Comparison of ENCODE assay signal across 20 cellular contexts in the genomic region with DNA sequence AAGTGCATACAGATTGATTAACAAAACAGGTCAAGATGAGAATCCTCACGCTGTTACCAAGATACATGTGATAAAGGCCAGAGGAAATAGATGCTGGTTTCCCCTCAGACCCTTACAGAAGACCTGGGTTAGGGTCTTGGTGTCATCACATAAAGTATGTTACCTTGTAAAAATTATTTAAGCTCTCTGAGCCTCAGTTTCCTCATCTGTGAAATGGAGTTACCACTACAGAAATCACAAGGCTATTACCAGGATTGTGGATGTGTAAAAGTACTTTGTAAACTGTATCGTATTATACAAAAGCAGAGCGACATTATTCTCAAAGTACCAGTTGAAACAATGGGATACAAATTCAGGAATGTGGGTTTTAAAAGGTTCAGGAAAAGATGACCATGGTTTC. TPM values are rescaled to one million over a fixed set of nuclear protein-coding genes. Genes with fewer than 3 reads are reported as not detected.
DNase-seq lines count a peak whose midpoint lies in the region; ATAC-seq, FAIRE-seq and TF ChIP-seq lines count a peak whose summit lies in the region.
"Had no signal": no experiment of that assay in that cellular context is flagged by ENCODE, and none has a peak within 500 bp of the region (broad histone marks: within the 10 kb centered on the region; RNA-seq: fewer than 3 reads in every experiment).

No MANE protein-coding gene starts in this region.

- in situ Hi-C loops in HepG2 (cut with HindIII; ENCODE audit: extremely low pct_ligation_motif_present, low pct_unique_long_range_greater_than_20kb) = no loop called here

- ATAC-seq in HepG2 (no peak), right lobe of liver (no peak)
- ATAC-seq: CD8-positive, alpha-beta T cell had no signal

- H3K4me1 Mint-ChIP-seq in astrocyte (ENCODE audit: low read depth, unreplicated experiment) (peaks cover 35% of the 10 kb centered on the region), type B pancreatic cell (ENCODE audit: unreplicated experiment) (peaks cover 19% of the 10 kb centered on the region)
- H3K4me1 Mint-ChIP-seq: B cell; CD4-positive, CD25-positive, alpha-beta regulatory T cell had no signal

- H3K9me3 ChIP-seq in HepG2 (ENCODE audit: low read length) (no peaks in the 10 kb centered on the region), right lobe of liver (no peaks in the 10 kb centered on the region), astrocyte (ENCODE audit: insufficient read depth, low read depth, low read length) (no peaks in the 10 kb centered on the region)
- H3K9me3 ChIP-seq: Caco-2 had no signal

- no peak overlapping the region for H3K27ac Mint-ChIP-seq in astrocyte (ENCODE audit: unreplicated experiment)
- H3K27ac Mint-ChIP-seq in type B pancreatic cell = peak overlapping the region; percentile 22
- H3K27ac Mint-ChIP-seq: B cell; CD4-positive, CD25-positive, alpha-beta regulatory T cell; CD8-positive, alpha-beta T cell had no signal

- peaks cover 11% of the 10 kb centered on the region for H3K36me3 Mint-ChIP-seq in astrocyte (ENCODE audit: low read depth, unreplicated experiment)
- H3K36me3 Mint-ChIP-seq in type B pancreatic cell = peaks cover 13% of the 10 kb centered on the region
- H3K36me3 Mint-ChIP-seq: CD4-positive, CD25-positive, alpha-beta regulatory T cell; CD8-positive, alpha-beta T cell had no signal

- no peak overlapping the region for H3K27ac ChIP-seq in HepG2 (ENCODE audit: extremely low read length, insufficient read depth, low read length)
- no peak overlapping the region for H3K27ac ChIP-seq in right lobe of liver
- H3K27ac ChIP-seq in astrocyte (ENCODE audit: low read depth, low read length) = no peak overlapping the region
- H3K27ac ChIP-seq: 22Rv1, BLaER1, C4-2B, GM23248 had no signal

- TF ChIP-seq CTCF in HepG2 (CRISPR knock-in tag; IDR thresholded peaks at IDR 0.05) (no peak), right lobe of liver (IDR thresholded peaks at IDR 0.05) (no peak), astrocyte (IDR thresholded peaks at IDR 0.05; ENCODE audit: insufficient read depth, low read depth, low read length) (no peak), type B pancreatic cell (conservative IDR thresholded peaks at IDR 0.05) (no peak)

- no peak overlapping the region for H3K4me2 ChIP-seq in HepG2 (ENCODE audit: low read depth, low read length)
- H3K4me2 ChIP-seq in astrocyte (ENCODE audit: low read length) = no peak overlapping the region
- H3K4me2 ChIP-seq: BLaER1 had no signal

- H3K4me1 ChIP-seq in HepG2 (ENCODE audit: insufficient read depth, low read length) (peaks cover 55% of the 10 kb centered on the region), right lobe of liver (no peaks in the 10 kb centered on the region), astrocyte (ENCODE audit: insufficient read depth, low read length) (peaks cover 4% of the 10 kb centered on the region)
- H3K4me1 ChIP-seq: BLaER1 had no signal

- no peaks in the 10 kb centered on the region for H3K27me3 Mint-ChIP-seq in astrocyte (ENCODE audit: low read depth, unreplicated experiment)
- no peaks in the 10 kb centered on the region for H3K27me3 Mint-ChIP-seq in type B pancreatic cell
- H3K27me3 Mint-ChIP-seq: B cell had no signal

- H3K4me3 Mint-ChIP-seq in astrocyte (ENCODE audit: unreplicated experiment) (peak overlapping the region; percentile 15), type B pancreatic cell (no peak overlapping the region)
- H3K4me3 Mint-ChIP-seq: B cell; CD4-positive, CD25-positive, alpha-beta regulatory T cell; CD8-positive, alpha-beta T cell had no signal

- POLR2A ChIA-PET in HepG2 (lab: Yijun Ruan, JAX) = interaction anchor here (2.1 kb wide), 1 partner anchor 15 kb away, joined by 4 read pairs; no protein-coding TSS in a partner anchor

- 95% methylated on average over 3 of the region's 3 CpGs for WGBS in HepG2 (ENCODE audit: low lambda C conversion rate)
- 94% methylated on average over 3 of the region's 3 CpGs for WGBS in right lobe of liver (ENCODE audit: insufficient coverage, low coverage, low lambda C conversion rate, missing lambda C conversion rate)

- intact Hi-C loops in HepG2 (cut with micrococcal nuclease; ENCODE audit: unreplicated experiment) = no loop called here
- intact Hi-C loops in right lobe of liver (cut with DNase I) = no loop called here

- H4K20me1 ChIP-seq in HepG2 (ENCODE audit: insufficient read depth, low read length) (peaks cover 52% of the 10 kb centered on the region), astrocyte (ENCODE audit: insufficient read depth, low read length) (peaks cover 82% of the 10 kb centered on the region)

- H3K9me3 Mint-ChIP-seq in astrocyte (ENCODE audit: unreplicated experiment) (no peaks in the 10 kb centered on the region), type B pancreatic cell (no peaks in the 10 kb centered on the region)
- H3K9me3 Mint-ChIP-seq: CD8-positive, alpha-beta T cell had no signal

- H3K4me3 ChIP-seq in HepG2 (replicated peaks in 1 of 3; ENCODE audit: insufficient read depth in 1 of 3, low read depth in 2 of 3, low read length in 3 of 3) (no peak overlapping the region), right lobe of liver (no peak overlapping the region), astrocyte (ENCODE audit: insufficient read depth, low read depth, low read length) (no peak overlapping the region)
- H3K4me3 ChIP-seq: BLaER1, GM23248 had no signal

- CTCF ChIA-PET in HepG2 (lab: Yijun Ruan, JAX; ENCODE audit: low intra/inter-chr PET ratio, low total read pairs) = no interaction called here

- H3K79me2 ChIP-seq in HepG2 (ENCODE audit: insufficient read depth, low read length) (peaks cover 91% of the 10 kb centered on the region), astrocyte (ENCODE audit: insufficient read depth, low read length) (peaks cover 95% of the 10 kb centered on the region)

- FAIRE-seq in HepG2 (lab: Jason Lieb, UNC) (no peak), astrocyte (lab: Jason Lieb, UNC) (no peak)
- FAIRE-seq: GM19239, H1 had no signal

- H3K27me3 ChIP-seq in HepG2 (ENCODE audit: control insufficient read depth in 1 of 2, insufficient read depth in 2 of 2, low read length in 2 of 2) = no peaks in the 10 kb centered on the region
- no peaks in the 10 kb centered on the region for H3K27me3 ChIP-seq in right lobe of liver
- H3K27me3 ChIP-seq in astrocyte (ENCODE audit: insufficient read depth, low read length) = no peaks in the 10 kb centered on the region
- H3K27me3 ChIP-seq: BLaER1 had no signal

- TF ChIP-seq RAD21 in HepG2 (CRISPR knock-in tag; IDR thresholded peaks at IDR 0.05) = no peak

- no peak for DNase-seq in HepG2 (ENCODE audit: low spot score)
- no peak for DNase-seq in right lobe of liver
- no peak for DNase-seq in astrocyte (ENCODE audit: low read depth)
- DNase-seq in type B pancreatic cell (ENCODE audit: extremely low spot score, unreplicated experiment) = no peak
- no peak for DNase-seq in NCI-H1930 (lab: John Stamatoyannopoulos, UW)
- no peak for DNase-seq in NCI-H1092 (lab: John Stamatoyannopoulos, UW)
- DNase-seq: Caco-2; CD4-positive, CD25-positive, alpha-beta regulatory T cell; CD8-positive, alpha-beta T cell; DMS153; DND-41; GM23248; H7; HCEC 1CT had no signal

- peaks cover 11 to 39% of the 10 kb centered on the region in 2 experiments; a peak in 4 of 5 replicates for H3K36me3 ChIP-seq in HepG2 (replicated peaks in 1 of 2; ENCODE audit: control insufficient read depth in 1 of 2, insufficient read depth in 2 of 2, low read length in 2 of 2)
- H3K36me3 ChIP-seq in right lobe of liver = no peaks in the 10 kb centered on the region
- peaks cover 11% of the 10 kb centered on the region for H3K36me3 ChIP-seq in astrocyte (ENCODE audit: insufficient read depth, low read length)

- H2AFZ ChIP-seq in HepG2 (ENCODE audit: low read length) (no peak overlapping the region), astrocyte (ENCODE audit: low read depth, low read length) (no peak overlapping the region)
- H2AFZ ChIP-seq: GM23248 had no signal

- H3K9ac ChIP-seq in HepG2 (ENCODE audit: insufficient read depth, low read depth, low read length) = no peak overlapping the region
- no peak overlapping the region for H3K9ac ChIP-seq in astrocyte (ENCODE audit: low read length)
- H3K9ac ChIP-seq: BLaER1, GM23248 had no signal

- no TSS peak for BruUV-seq in HepG2 (replicated peaks; lab: Mats Ljungman, UMichigan)

- no peak for TF ChIP-seq EP300 in HepG2 (IDR thresholded peaks at IDR 0.05; ENCODE audit: low read depth in 2 of 2, low read length in 2 of 2)
- TF ChIP-seq EP300 in HepG2 (CRISPR knock-in tag; IDR thresholded peaks at IDR 0.05; ENCODE audit: borderline replicate concordance) = no peak

- no peak for TF ChIP-seq POLR2A in HepG2 (IDR thresholded peaks at IDR 0.05; ENCODE audit: insufficient read depth in 1 of 2, low read depth in 2 of 2, low read length in 2 of 2)
- no peak for TF ChIP-seq POLR2A in right lobe of liver (IDR thresholded peaks at IDR 0.05)

TF ChIP-seq in HepG2, 621 proteins besides CTCF, POLR2A, EP300 and RAD21:
- TF ChIP-seq RFXAP (CRISPR knock-in tag; IDR thresholded peaks at IDR 0.05; ENCODE audit: borderline replicate concordance) (no peak), ZNF629 (CRISPR knock-in tag; conservative IDR thresholded peaks at IDR 0.05) (peak; percentile 67)

RNA-seq across cellular contexts. Expression of a gene that starts 14.0 kb away (rescaled TPM):
- 6.9 and 13.0 TPM in 2 replicates for total RNA-seq in HepG2 (2016; rRNA removed; fragmentation: Illumina TruSeq; extraction: Trizol)
- total RNA-seq in HepG2 (2016; cell fraction: cytosol; rRNA removed; fragmentation: Illumina TruSeq; extraction: Trizol; ENCODE audit: low read depth) = 38.3 and 41.9 TPM in 2 replicates
- total RNA-seq in HepG2 (2016; cell fraction: insoluble cytoplasmic fraction; rRNA removed; fragmentation: Illumina TruSeq; extraction: Trizol) = 6.5 and 11.9 TPM in 2 replicates
- total RNA-seq in HepG2 (2016; cell fraction: membrane; rRNA removed; fragmentation: Illumina TruSeq; extraction: Trizol) = 12.3 and 13.3 TPM in 2 replicates
- 24.4 and 25.8 TPM in 2 replicates for total RNA-seq in HepG2 (2016; cell fraction: nucleus; rRNA removed; fragmentation: Illumina TruSeq; extraction: Trizol)
- 11.7 and 11.8 TPM in 2 replicates for polyA plus RNA-seq in HepG2 (2011; rRNA removed)
- polyA plus RNA-seq in HepG2 (2011; cell fraction: cytosol; rRNA removed) = 4.9 and 6.1 TPM in 2 replicates
- polyA plus RNA-seq in HepG2 (2011; cell fraction: nucleus; rRNA removed) = 89.4 and 113 TPM in 2 replicates
- polyA plus RNA-seq in HepG2 (2012) = 22.3 and 23.9 TPM in 2 replicates
- polyA plus RNA-seq in HepG2 (2016; cell fraction: cytosol; fragmentation: Illumina TruSeq; extraction: Trizol; ENCODE audit: low read depth) = 1.5 and 1.9 TPM in 2 replicates
- 5.1 and 6.3 TPM in 2 replicates for polyA plus RNA-seq in HepG2 (2016; cell fraction: insoluble cytoplasmic fraction; fragmentation: Illumina TruSeq; extraction: Trizol; ENCODE audit: low read depth)
- 3.2 and 3.3 TPM in 2 replicates for polyA plus RNA-seq in HepG2 (2016; cell fraction: membrane; fragmentation: Illumina TruSeq; extraction: Trizol; ENCODE audit: low read depth)
- 31.5 and 34.6 TPM in 2 replicates for polyA plus RNA-seq in HepG2 (2016; cell fraction: nucleus; fragmentation: Illumina TruSeq; extraction: Trizol; ENCODE audit: insufficient read depth, low read depth)
- 3.0 and 40.6 TPM in 2 replicates for polyA minus RNA-seq in HepG2 (2011; rRNA and poly(A)+ RNA removed; ENCODE audit: low replicate concordance)
- 26.1 and 26.2 TPM in 2 replicates for polyA minus RNA-seq in HepG2 (2011; cell fraction: cytosol; rRNA and poly(A)+ RNA removed)
- 112 and 120 TPM in 2 replicates for polyA minus RNA-seq in HepG2 (2011; cell fraction: nucleus; rRNA and poly(A)+ RNA removed)
- total RNA-seq in right lobe of liver = 10 to 100 TPM; 16.7 to 31.9 (median 21.1) TPM
- total RNA-seq in astrocyte = 68.2 and 69.0 TPM in 2 replicates
- total RNA-seq in type B pancreatic cell (ENCODE audit: low replicate concordance) = 14.4 and 23.0 TPM in 2 replicates
